Comparison of ENCODE assay signal across 23 cellular contexts in genomic region chr10:37732685-37733084, GRCh38.
"Had no signal": no experiment of that assay in that cellular context is flagged by ENCODE, and none has a peak within 500 bp of the region (broad histone marks: within the 10 kb centered on the region; RNA-seq: fewer than 3 reads in every experiment).

No MANE protein-coding gene starts in this region.

- H3K4me3 ChIP-seq: dorsolateral prefrontal cortex, gastrocnemius medialis, heart left ventricle, left ventricle myocardium inferior, sigmoid colon, spleen, testis, upper lobe of right lung had no signal

- H3K36me3 ChIP-seq: gastrocnemius medialis, heart left ventricle, left ventricle myocardium inferior, sigmoid colon, spleen, upper lobe of right lung had no signal

- H3K4me1 ChIP-seq: gastrocnemius medialis, heart left ventricle, left ventricle myocardium inferior, sigmoid colon, spleen, testis, upper lobe of right lung had no signal

- H3K9me3 ChIP-seq: gastrocnemius medialis, left ventricle myocardium inferior, testis, upper lobe of right lung had no signal

- ATAC-seq: activated CD8-positive, alpha-beta memory T cell treated with anti-CD3 and anti-CD28 coated beads, Interleukin-2, amount 10 ng/mL, durations not matched to agents 7 days and 5 days; activated T-helper 17 cell treated with anti-CD3 and anti-CD28 coated beads, Interleukin-2, amount 50 U/mL, for 72 hours; gastrocnemius medialis; heart left ventricle; stimulated activated memory B cell treated with anti-CD40 and anti-IgM and Interleukin-4, amounts not matched to agents 10 μg/mL and 1 μg/mL and 100 μg/mL, for 72 hours; upper lobe of right lung; WTC11 had no signal

- DNase-seq: activated CD4-positive, alpha-beta memory T cell treated with anti-CD3 and anti-CD28 coated beads for 36 hours; activated CD4-positive, alpha-beta T cell treated with anti-CD3 and anti-CD28 coated beads for 4 hours; activated CD8-positive, alpha-beta memory T cell treated with anti-CD3 and anti-CD28 coated beads, Interleukin-2, amount 10 ng/mL, durations not matched to agents 7 days and 5 days; activated naive CD4-positive, alpha-beta T cell treated with Interleukin-2 at 50 U/mL for 16 hours; activated naive CD8-positive, alpha-beta T cell treated with anti-CD3 and anti-CD28 coated beads, Interleukin-2, amount 10 ng/mL, durations not matched to agents 7 days and 5 days; activated T-cell treated with anti-CD3 and anti-CD28 coated beads, Interleukin-2, amount 50 U/mL, for 1 hour; caudate nucleus; dorsolateral prefrontal cortex; gastrocnemius medialis; heart left ventricle; left ventricle myocardium inferior; mammary epithelial cell; nephron progenitor cell; nucleus accumbens; sigmoid colon; spleen; stimulated activated CD4-positive, alpha-beta T cell treated with anti-CD3 and anti-CD28 coated beads, Interleukin-4, amount 100 ng/mL, for 4 hours; testis; upper lobe of right lung had no signal

- H3K27ac ChIP-seq: dorsolateral prefrontal cortex, epithelial cell of prostate, gastrocnemius medialis, heart left ventricle, left ventricle myocardium inferior, sigmoid colon, spleen, testis, upper lobe of right lung had no signal

- H3K27me3 ChIP-seq: gastrocnemius medialis, spleen, testis, upper lobe of right lung had no signal
